Comparison of ENCODE assay signal across 25 cellular contexts in genomic region chr6:5323979-5324378, GRCh38.
DNase-seq lines count a peak whose midpoint lies in the region; ATAC-seq, FAIRE-seq and TF ChIP-seq lines count a peak whose summit lies in the region.
"Had no signal": no experiment of that assay in that cellular context is flagged by ENCODE, and none has a peak within 500 bp of the region (broad histone marks: within the 10 kb centered on the region; RNA-seq: fewer than 3 reads in every experiment).

No MANE protein-coding gene starts in this region.

- no peak overlapping the region for H3K4me3 ChIP-seq in HEK293 (ENCODE audit: low read depth, low read length)
- H3K4me3 ChIP-seq: BLaER1, GM12878, GM23248 had no signal

- no peak for FAIRE-seq in urothelium cell line (lab: Jason Lieb, UNC)
- FAIRE-seq: A204.1, GM12878, GM19239 had no signal

- no peaks in the 10 kb centered on the region for H3K9me3 ChIP-seq in HEK293 (ENCODE audit: control insufficient read depth, insufficient read depth, low read depth, low read length)

- POLR2A ChIA-PET in HEK293 (lab: Yijun Ruan, JAX): no interaction called here

- peak overlapping the region; percentile 9 for H3K27ac Mint-ChIP-seq in central memory CD8-positive, alpha-beta T cell (ENCODE audit: low read depth)
- H3K27ac Mint-ChIP-seq in endothelial cell (ENCODE audit: unreplicated experiment): no peak overlapping the region
- H3K27ac Mint-ChIP-seq: B cell; CD4-positive, CD25-positive, alpha-beta regulatory T cell; CD8-positive, alpha-beta T cell; H9; HFFc6 had no signal

- no peaks in the 10 kb centered on the region for H3K27me3 Mint-ChIP-seq in central memory CD8-positive, alpha-beta T cell
- peaks cover 2% of the 10 kb centered on the region for H3K27me3 Mint-ChIP-seq in endothelial cell (ENCODE audit: unreplicated experiment)
- H3K27me3 Mint-ChIP-seq: B cell; CD4-positive, CD25-positive, alpha-beta regulatory T cell had no signal

- DNase-seq in DMS53 (lab: John Stamatoyannopoulos, UW) (peak; percentile 32), DMS53 treated with DMSO at 0.1 percent for 48 hours (lab: John Stamatoyannopoulos, UW; ENCODE audit: unreplicated experiment) (no peak), endothelial cell (ENCODE audit: low spot score) (no peak), COR-L47 (lab: John Stamatoyannopoulos, UW) (no peak), urothelium cell line (ENCODE audit: low spot score) (no peak), ecto neural progenitor cell (ENCODE audit: low spot score) (no peak)
- no peak for DNase-seq in central memory CD8-positive, alpha-beta T cell (ENCODE audit: low spot score in 2 of 2)
- DNase-seq: Calu3; CD4-positive, CD25-positive, alpha-beta regulatory T cell; CD8-positive, alpha-beta T cell; DMS79; EL; GDM1; GM23248; H9; HFFc6 had no signal

- H3K4me1 ChIP-seq in HEK293 (ENCODE audit: control insufficient read depth, insufficient read depth, low read length): no peaks in the 10 kb centered on the region
- H3K4me1 ChIP-seq: BLaER1 had no signal

- no peak for ATAC-seq in central memory CD8-positive, alpha-beta T cell (replicated peaks; ENCODE audit: extremely low read depth, poor library complexity, severe bottlenecking)
- ATAC-seq: CD8-positive, alpha-beta T cell; GM12878; HCT116 had no signal

- CTCF ChIA-PET in HEK293 (lab: Yijun Ruan, JAX): interaction anchor here (0.6 to 1.1 kb wide), 2 partner anchors 8 to 21 kb away, joined by 3 to 4 read pairs; no protein-coding TSS in a partner anchor

- H3K36me3 ChIP-seq in HEK293 (ENCODE audit: control insufficient read depth in 2 of 2, insufficient read depth in 1 of 2, low read length in 2 of 2): no peaks in the 10 kb centered on the region

- peaks cover 29% of the 10 kb centered on the region for H3K4me1 Mint-ChIP-seq in central memory CD8-positive, alpha-beta T cell
- H3K4me1 Mint-ChIP-seq in endothelial cell (ENCODE audit: unreplicated experiment): no peaks in the 10 kb centered on the region
- H3K4me1 Mint-ChIP-seq: H9 had no signal

- H3K9me3 Mint-ChIP-seq in central memory CD8-positive, alpha-beta T cell: no peaks in the 10 kb centered on the region
- no peaks in the 10 kb centered on the region for H3K9me3 Mint-ChIP-seq in endothelial cell (ENCODE audit: unreplicated experiment)
- H3K9me3 Mint-ChIP-seq: CD8-positive, alpha-beta T cell; HFFc6 had no signal

- no peak overlapping the region for H3K4me3 Mint-ChIP-seq in central memory CD8-positive, alpha-beta T cell
- peak overlapping the region; percentile 64 for H3K4me3 Mint-ChIP-seq in endothelial cell (ENCODE audit: unreplicated experiment)
- H3K4me3 Mint-ChIP-seq: B cell; CD4-positive, CD25-positive, alpha-beta regulatory T cell; CD8-positive, alpha-beta T cell; H9; HFFc6 had no signal

- TF ChIP-seq CTCF in HEK293 (tag by site-specific recombination; IDR thresholded peaks at IDR 0.05): no peak
- no peak for TF ChIP-seq CTCF in endothelial cell (IDR thresholded peaks at IDR 0.05; ENCODE audit: unreplicated experiment)

- no peaks in the 10 kb centered on the region for H3K36me3 Mint-ChIP-seq in central memory CD8-positive, alpha-beta T cell (ENCODE audit: insufficient read depth)
- H3K36me3 Mint-ChIP-seq in endothelial cell (ENCODE audit: low read depth, unreplicated experiment): peaks cover 20% of the 10 kb centered on the region

- no peak overlapping the region for H3K27ac ChIP-seq in HEK293 (ENCODE audit: extremely low read depth, low read depth, low read length)
- H3K27ac ChIP-seq: 22Rv1, BLaER1, C4-2B, GM23248 had no signal

TF ChIP-seq in HEK293, 187 proteins besides CTCF, POLR2A, EP300 and RAD21 (continues in another document):
- TF ChIP-seq ZBTB44 (tag by site-specific recombination; IDR thresholded peaks at IDR 0.05): no peak
- no peak for TF ChIP-seq ZBTB17 (tag by site-specific recombination; IDR thresholded peaks at IDR 0.05)
- TF ChIP-seq, protein P1, sequence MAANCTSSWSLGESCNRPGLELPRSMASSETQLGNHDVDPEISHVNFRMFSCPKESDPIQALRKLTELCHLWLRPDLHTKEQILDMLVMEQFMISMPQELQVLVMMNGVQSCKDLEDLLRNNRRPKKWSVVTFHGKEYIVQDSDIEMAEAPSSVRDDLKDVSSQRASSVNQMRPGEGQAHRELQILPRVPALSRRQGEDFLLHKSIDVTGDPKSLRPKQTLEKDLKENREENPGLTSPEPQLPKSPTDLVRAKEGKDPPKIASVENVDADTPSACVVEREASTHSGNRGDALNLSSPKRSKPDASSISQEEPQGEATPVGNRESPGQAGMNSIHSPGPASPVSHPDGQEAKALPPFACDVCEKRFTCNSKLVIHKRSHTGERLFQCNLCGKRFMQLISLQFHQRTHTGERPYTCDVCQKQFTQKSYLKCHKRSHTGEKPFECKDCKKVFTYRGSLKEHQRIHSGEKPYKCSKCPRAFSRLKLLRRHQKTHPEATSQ (tag by site-specific recombination; IDR thresholded peaks at IDR 0.05): no peak
- TF ChIP-seq BCL11A (tag by site-specific recombination; IDR thresholded peaks at IDR 0.05; ENCODE audit: low read depth): no peak
- TF ChIP-seq ZNF350 (tag by site-specific recombination; IDR thresholded peaks at IDR 0.05): peak; percentile 68; the same call in 1 of the 2 replicates
- no peak for TF ChIP-seq KLF17 (tag by site-specific recombination; IDR thresholded peaks at IDR 0.05)
- TF ChIP-seq ZNF473 (tag by site-specific recombination; IDR thresholded peaks at IDR 0.05): no peak
- TF ChIP-seq, protein P2, sequence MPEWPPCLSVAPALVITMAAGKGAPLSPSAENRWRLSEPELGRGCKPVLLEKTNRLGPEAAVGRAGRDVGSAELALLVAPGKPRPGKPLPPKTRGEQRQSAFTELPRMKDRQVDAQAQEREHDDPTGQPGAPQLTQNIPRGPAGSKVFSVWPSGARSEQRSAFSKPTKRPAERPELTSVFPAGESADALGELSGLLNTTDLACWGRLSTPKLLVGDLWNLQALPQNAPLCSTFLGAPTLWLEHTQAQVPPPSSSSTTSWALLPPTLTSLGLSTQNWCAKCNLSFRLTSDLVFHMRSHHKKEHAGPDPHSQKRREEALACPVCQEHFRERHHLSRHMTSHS (tag by site-specific recombination; IDR thresholded peaks at IDR 0.05): no peak
- TF ChIP-seq, protein P3, sequence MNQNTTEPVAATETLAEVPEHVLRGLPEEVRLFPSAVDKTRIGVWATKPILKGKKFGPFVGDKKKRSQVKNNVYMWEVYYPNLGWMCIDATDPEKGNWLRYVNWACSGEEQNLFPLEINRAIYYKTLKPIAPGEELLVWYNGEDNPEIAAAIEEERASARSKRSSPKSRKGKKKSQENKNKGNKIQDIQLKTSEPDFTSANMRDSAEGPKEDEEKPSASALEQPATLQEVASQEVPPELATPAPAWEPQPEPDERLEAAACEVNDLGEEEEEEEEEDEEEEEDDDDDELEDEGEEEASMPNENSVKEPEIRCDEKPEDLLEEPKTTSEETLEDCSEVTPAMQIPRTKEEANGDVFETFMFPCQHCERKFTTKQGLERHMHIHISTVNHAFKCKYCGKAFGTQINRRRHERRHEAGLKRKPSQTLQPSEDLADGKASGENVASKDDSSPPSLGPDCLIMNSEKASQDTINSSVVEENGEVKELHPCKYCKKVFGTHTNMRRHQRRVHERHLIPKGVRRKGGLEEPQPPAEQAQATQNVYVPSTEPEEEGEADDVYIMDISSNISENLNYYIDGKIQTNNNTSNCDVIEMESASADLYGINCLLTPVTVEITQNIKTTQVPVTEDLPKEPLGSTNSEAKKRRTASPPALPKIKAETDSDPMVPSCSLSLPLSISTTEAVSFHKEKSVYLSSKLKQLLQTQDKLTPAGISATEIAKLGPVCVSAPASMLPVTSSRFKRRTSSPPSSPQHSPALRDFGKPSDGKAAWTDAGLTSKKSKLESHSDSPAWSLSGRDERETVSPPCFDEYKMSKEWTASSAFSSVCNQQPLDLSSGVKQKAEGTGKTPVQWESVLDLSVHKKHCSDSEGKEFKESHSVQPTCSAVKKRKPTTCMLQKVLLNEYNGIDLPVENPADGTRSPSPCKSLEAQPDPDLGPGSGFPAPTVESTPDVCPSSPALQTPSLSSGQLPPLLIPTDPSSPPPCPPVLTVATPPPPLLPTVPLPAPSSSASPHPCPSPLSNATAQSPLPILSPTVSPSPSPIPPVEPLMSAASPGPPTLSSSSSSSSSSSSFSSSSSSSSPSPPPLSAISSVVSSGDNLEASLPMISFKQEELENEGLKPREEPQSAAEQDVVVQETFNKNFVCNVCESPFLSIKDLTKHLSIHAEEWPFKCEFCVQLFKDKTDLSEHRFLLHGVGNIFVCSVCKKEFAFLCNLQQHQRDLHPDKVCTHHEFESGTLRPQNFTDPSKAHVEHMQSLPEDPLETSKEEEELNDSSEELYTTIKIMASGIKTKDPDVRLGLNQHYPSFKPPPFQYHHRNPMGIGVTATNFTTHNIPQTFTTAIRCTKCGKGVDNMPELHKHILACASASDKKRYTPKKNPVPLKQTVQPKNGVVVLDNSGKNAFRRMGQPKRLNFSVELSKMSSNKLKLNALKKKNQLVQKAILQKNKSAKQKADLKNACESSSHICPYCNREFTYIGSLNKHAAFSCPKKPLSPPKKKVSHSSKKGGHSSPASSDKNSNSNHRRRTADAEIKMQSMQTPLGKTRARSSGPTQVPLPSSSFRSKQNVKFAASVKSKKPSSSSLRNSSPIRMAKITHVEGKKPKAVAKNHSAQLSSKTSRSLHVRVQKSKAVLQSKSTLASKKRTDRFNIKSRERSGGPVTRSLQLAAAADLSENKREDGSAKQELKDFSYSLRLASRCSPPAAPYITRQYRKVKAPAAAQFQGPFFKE (tag by site-specific recombination; IDR thresholded peaks at IDR 0.05; ENCODE audit: borderline replicate concordance): no peak
- TF ChIP-seq ZNF16 (tag by site-specific recombination; IDR thresholded peaks at IDR 0.05; ENCODE audit: low read depth): no peak
